ENCODE assay signal across 27 cellular contexts in genomic region chr10:72661436-72661835, GRCh38. TPM values are rescaled to one million over a fixed set of nuclear protein-coding genes. Genes with fewer than 3 reads are reported as not detected.
DNase-seq lines count a peak whose midpoint lies in the region; ATAC-seq, FAIRE-seq and TF ChIP-seq lines count a peak whose summit lies in the region.
"Had no signal": no experiment of that assay in that cellular context is flagged by ENCODE, and none has a peak within 500 bp of the region (broad histone marks: within the 10 kb centered on the region; RNA-seq: fewer than 3 reads in every experiment).

No MANE protein-coding gene starts in this region.

- TF ChIP-seq EP300 in A549 (IDR thresholded peaks at IDR 0.05) (no peak), transverse colon (IDR thresholded peaks at IDR 0.05; ENCODE audit: low read depth) (no peak)

- peaks cover 4% of the 10 kb centered on the region for H3K27me3 Mint-ChIP-seq in activated CD4-positive, alpha-beta T cell treated with anti-CD3 and anti-CD28 coated beads, Interleukin-2, amount 10 ng/mL, durations not matched to agents 7 days and 5 days

- TF ChIP-seq POLR2A in A549 (IDR thresholded peaks at IDR 0.05; ENCODE audit: low read length) (no peak), transverse colon (IDR thresholded peaks at IDR 0.05) (no peak)

- TF ChIP-seq RAD21 in A549 (conservative IDR thresholded peaks at IDR 0.05 in 1 of 2, IDR thresholded peaks at IDR 0.05 in 1 of 2): no peak

- no peaks in the 10 kb centered on the region for H3K4me1 Mint-ChIP-seq in activated CD4-positive, alpha-beta T cell treated with anti-CD3 and anti-CD28 coated beads, Interleukin-2, amount 10 ng/mL, durations not matched to agents 7 days and 5 days
- H3K4me1 Mint-ChIP-seq: CD4-positive, alpha-beta memory T cell; CD8-positive, alpha-beta memory T cell had no signal

- in situ Hi-C loops in transverse colon (cut with MboI; ENCODE audit: low pct_ligation_motif_present in 1 of 4, low pct_unique_long_range_greater_than_20kb in 1 of 4, low sequenced_read_pairs in 3 of 4): no loop called here

- intact Hi-C loops in left colon (cut with DNase I, micrococcal nuclease) (no loop called here), transverse colon (cut with DNase I; ENCODE audit: low total_unique reads) (no loop called here)

- POLR2A ChIA-PET in A549 (lab: Yijun Ruan, JAX): no interaction called here
- POLR2A ChIA-PET in activated CD4-positive, alpha-beta T cell treated with anti-CD3 and anti-CD28 coated beads, Interleukin-2, amount 10 ng/mL, durations not matched to agents 7 days and 5 days (lab: Charles Lee): no interaction called here

- no peak overlapping the region for H3K27ac Mint-ChIP-seq in activated CD4-positive, alpha-beta T cell treated with anti-CD3 and anti-CD28 coated beads, Interleukin-2, amount 10 ng/mL, durations not matched to agents 7 days and 5 days
- H3K27ac Mint-ChIP-seq: CD14-positive monocyte; CD4-positive, alpha-beta memory T cell; CD4-positive, CD25-positive, alpha-beta regulatory T cell; CD8-positive, alpha-beta memory T cell had no signal

- FAIRE-seq in A549 (lab: Jason Lieb, UNC): peak; percentile 39
- FAIRE-seq: GM12878, GM12892, GM19239 had no signal

- TF ChIP-seq CTCF in A549 (IDR thresholded peaks at IDR 0.05): no peak
- peak in 2 of 5 experiments; percentile 29 to 36 for TF ChIP-seq CTCF in transverse colon (IDR thresholded peaks at IDR 0.05)

- H3K4me2 ChIP-seq in A549: no peak overlapping the region
- H3K4me2 ChIP-seq: BLaER1 had no signal

- H3K27me3 ChIP-seq in mucosa of rectum (ENCODE audit: control insufficient read depth in 2 of 2, insufficient read depth in 2 of 2, low read length in 2 of 2) (no peaks in the 10 kb centered on the region), transverse colon (no peaks in the 10 kb centered on the region)
- H3K27me3 ChIP-seq: BE2C, BLaER1 had no signal

- H3K4me1 ChIP-seq in A549 (peaks cover 38% of the 10 kb centered on the region), mucosa of rectum (ENCODE audit: control insufficient read depth in 2 of 2, insufficient read depth in 2 of 2, low read length in 2 of 2) (peaks cover 0 to 9% of the 10 kb centered on the region in 2 donors), transverse colon (peaks cover 0 to 11% (median 0%) of the 10 kb centered on the region in 4 donors)
- H3K4me1 ChIP-seq: BE2C, BLaER1 had no signal

- CTCF ChIA-PET in A549 (lab: Yijun Ruan, JAX): no interaction called here
- CTCF ChIA-PET in activated CD4-positive, alpha-beta T cell treated with anti-CD3 and anti-CD28 coated beads, Interleukin-2, amount 10 ng/mL, durations not matched to agents 7 days and 5 days (lab: Charles Lee): no interaction called here

- no peak overlapping the region for H3K9ac ChIP-seq in mucosa of rectum (ENCODE audit: low read depth in 1 of 2, low read length in 2 of 2)
- H3K9ac ChIP-seq: BLaER1 had no signal

- H3K36me3 ChIP-seq in mucosa of rectum (ENCODE audit: control insufficient read depth in 2 of 2, insufficient read depth in 2 of 2, low read length in 2 of 2) (no peaks in the 10 kb centered on the region), transverse colon (no peaks in the 10 kb centered on the region)
- H3K36me3 ChIP-seq: BE2C, BLaER1 had no signal

- no peaks in the 10 kb centered on the region for H3K36me3 Mint-ChIP-seq in activated CD4-positive, alpha-beta T cell treated with anti-CD3 and anti-CD28 coated beads, Interleukin-2, amount 10 ng/mL, durations not matched to agents 7 days and 5 days (ENCODE audit: low read depth)
- H3K36me3 Mint-ChIP-seq: CD14-positive monocyte; CD4-positive, alpha-beta memory T cell; CD4-positive, CD25-positive, alpha-beta regulatory T cell had no signal

- WGBS in A549 (ENCODE audit: missing lambda C conversion rate): 93% methylated on average over 1 of the region's 1 CpG
- 40 to 43% methylated on average over 1 of the region's 1 CpG for WGBS in transverse colon (ENCODE audit: low coverage in 1 of 2), 2 donors

- H3K27ac ChIP-seq in A549 (peak overlapping the region in 1 of 2 experiments; percentile 73; a peak in 3 of 6 replicates), mucosa of rectum (ENCODE audit: low read depth in 2 of 2, low read length in 2 of 2) (peak overlapping the region; percentile 23 to 33), transverse colon (peak overlapping the region; percentile 30 to 58 (median 52))
- H3K27ac ChIP-seq: 22Rv1, BLaER1 had no signal

- H3K4me3 Mint-ChIP-seq in activated CD4-positive, alpha-beta T cell treated with anti-CD3 and anti-CD28 coated beads, Interleukin-2, amount 10 ng/mL, durations not matched to agents 7 days and 5 days: no peak overlapping the region
- H3K4me3 Mint-ChIP-seq: CD14-positive monocyte; CD4-positive, alpha-beta memory T cell; CD4-positive, CD25-positive, alpha-beta regulatory T cell; CD8-positive, alpha-beta memory T cell had no signal

- no peaks in the 10 kb centered on the region for H3K9me3 Mint-ChIP-seq in activated CD4-positive, alpha-beta T cell treated with anti-CD3 and anti-CD28 coated beads, Interleukin-2, amount 10 ng/mL, durations not matched to agents 7 days and 5 days
- H3K9me3 Mint-ChIP-seq: CD14-positive monocyte; CD4-positive, alpha-beta memory T cell; CD8-positive, alpha-beta memory T cell had no signal

- no peaks in the 10 kb centered on the region for H3K9me3 ChIP-seq in A549
- no peaks in the 10 kb centered on the region for H3K9me3 ChIP-seq in mucosa of rectum (ENCODE audit: control insufficient read depth in 2 of 2, low read length in 2 of 2)
- H3K9me3 ChIP-seq in transverse colon: no peaks in the 10 kb centered on the region
- H3K9me3 ChIP-seq: BE2C, BLaER1 had no signal

- H3K4me3 ChIP-seq in A549: no peak overlapping the region
- no peak overlapping the region for H3K4me3 ChIP-seq in mucosa of rectum (ENCODE audit: low read length in 2 of 2)
- no peak overlapping the region for H3K4me3 ChIP-seq in transverse colon
- H3K4me3 ChIP-seq: BLaER1, GM12878 had no signal

- DNase-seq in A549 (ENCODE audit: low read depth in 1 of 2, low spot score in 1 of 2): no peak
- DNase-seq in left colon: no peak
- DNase-seq in transverse colon: no peak
- no peak for DNase-seq in activated CD4-positive, alpha-beta T cell treated with anti-CD3 and anti-CD28 coated beads, Interleukin-2, amount 10 ng/mL, durations not matched to agents 7 days and 5 days
- DNase-seq: ACHN; BE2C; C1 segment of cervical spinal cord; CD4-positive, alpha-beta memory T cell; CD4-positive, CD25-positive, alpha-beta regulatory T cell; CD8-positive, alpha-beta memory T cell; COR-L47; DMS 273 treated with DMSO at 0.1 percent for 48 hours; DMS153; DMS53; DMS79; DND-41; EL; GDM1 had no signal

- ATAC-seq in A549 (no peak), left colon (peak; percentile 92), HG03354 (IDR thresholded peaks at IDR 0.05; ENCODE audit: poor library complexity, severe bottlenecking, unreplicated experiment) (no peak), GM21825 (IDR thresholded peaks at IDR 0.05; ENCODE audit: unreplicated experiment) (no peak)
- ATAC-seq: GM12878 had no signal

TF ChIP-seq in A549, 52 proteins besides CTCF, POLR2A, EP300 and RAD21:
- TF ChIP-seq HEYL (CRISPR knock-in tag; IDR thresholded peaks at IDR 0.05) (no peak), TFCP2L1 (CRISPR knock-in tag; IDR thresholded peaks at IDR 0.05) (no peak), SREBF2 (IDR thresholded peaks at IDR 0.05) (no peak), CHD2 (IDR thresholded peaks at IDR 0.05; ENCODE audit: low read length, partially characterized antibody) (no peak)

RNA-seq across cellular contexts. Expression of gene MCU, which starts 30.5 kb away (rescaled TPM):
- polyA plus RNA-seq in A549 (2011; rRNA removed) (221 and 226 TPM in 2 replicates), A549 (2017; fragmentation: RNase III; extraction: RNeasy Plus Mini Kit Qiagen cat#74134 plus additional on column Dnase treatment) (40.3 to 44.0 TPM (median 42.2 TPM) in 3 replicates)
- polyA plus RNA-seq in A549 (2012; cell fraction: cytosol; rRNA removed): 42.6 and 47.1 TPM in 2 replicates
- polyA plus RNA-seq in A549 (2012; cell fraction: nucleus; rRNA removed): 40.7 and 48.6 TPM in 2 replicates
- polyA minus RNA-seq in A549 (2011; rRNA and poly(A)+ RNA removed): 131 and 156 TPM in 2 replicates
- total RNA-seq in left colon (100 to 1,000 TPM in 1 of 2 donors, 10 to 100 TPM in 1; 84.6 to 106 TPM), transverse colon (10 to 100 TPM; 25.1 to 82.4 (median 65.1) TPM)
- 10 to 100 TPM; 11.7 to 13.4 TPM for total RNA-seq in activated CD4-positive, alpha-beta T cell treated with anti-CD3 and anti-CD28 coated beads, Interleukin-2, amount 10 ng/mL, durations not matched to agents 7 days and 5 days

RNA-seq across cellular contexts. Expression of gene MICU1, which starts 35.6 kb away (rescaled TPM):
- polyA plus RNA-seq in A549 (2011; rRNA removed) (58.6 and 61.3 TPM in 2 replicates), A549 (2017; fragmentation: RNase III; extraction: RNeasy Plus Mini Kit Qiagen cat#74134 plus additional on column Dnase treatment) (44.0 to 54.5 TPM (median 49.7 TPM) in 3 replicates)
- polyA plus RNA-seq in A549 (2012; cell fraction: cytosol; rRNA removed): 29.0 and 33.4 TPM in 2 replicates
- 17.6 and 24.1 TPM in 2 replicates for polyA plus RNA-seq in A549 (2012; cell fraction: nucleus; rRNA removed)
- 50.0 and 55.6 TPM in 2 replicates for polyA minus RNA-seq in A549 (2011; rRNA and poly(A)+ RNA removed)
- total RNA-seq in left colon (10 to 100 TPM; 48.9 to 54.1 TPM), transverse colon (10 to 100 TPM; 25.1 to 41.1 (median 34.9) TPM)
- 10 to 100 TPM; 27.3 to 28.7 TPM for total RNA-seq in activated CD4-positive, alpha-beta T cell treated with anti-CD3 and anti-CD28 coated beads, Interleukin-2, amount 10 ng/mL, durations not matched to agents 7 days and 5 days
